ENCODE assay signal across 16 cellular contexts in genomic region chr4:73684097-73684496, GRCh38.
"Had no signal": no experiment of that assay in that cellular context is flagged by ENCODE, and none has a peak within 500 bp of the region (broad histone marks: within the 10 kb centered on the region; RNA-seq: fewer than 3 reads in every experiment).

No MANE protein-coding gene starts in this region.

- H3K27ac Mint-ChIP-seq: activated naive CD8-positive, alpha-beta T cell treated with anti-CD3 and anti-CD28 coated beads for 36 hours; mesothelial cell of epicardium; naive thymus-derived CD4-positive, alpha-beta T cell had no signal

- H3K9me3 Mint-ChIP-seq: activated naive CD8-positive, alpha-beta T cell treated with anti-CD3 and anti-CD28 coated beads for 36 hours had no signal

- H3K4me1 Mint-ChIP-seq: activated naive CD8-positive, alpha-beta T cell treated with anti-CD3 and anti-CD28 coated beads for 36 hours; naive thymus-derived CD4-positive, alpha-beta T cell had no signal

- H3K36me3 ChIP-seq: esophagus squamous epithelium, heart right ventricle, neutrophil, right atrium auricular region, thyroid gland had no signal

- H3K27ac ChIP-seq: esophagus squamous epithelium, heart right ventricle, neutrophil, right atrium auricular region, thyroid gland had no signal

- H3K9me3 ChIP-seq: esophagus squamous epithelium, heart right ventricle, neutrophil, right atrium auricular region, thyroid gland had no signal

- H3K36me3 Mint-ChIP-seq: activated naive CD8-positive, alpha-beta T cell treated with anti-CD3 and anti-CD28 coated beads for 36 hours; mesothelial cell of epicardium; naive thymus-derived CD4-positive, alpha-beta T cell had no signal

- H3K27me3 ChIP-seq: esophagus squamous epithelium, heart right ventricle, neutrophil, right atrium auricular region, thyroid gland had no signal

- H3K4me1 ChIP-seq: right atrium auricular region, thyroid gland had no signal

- DNase-seq: activated CD4-positive, alpha-beta T cell treated with anti-CD3 and anti-CD28 coated beads for 1 hour; activated CD4-positive, alpha-beta T cell treated with anti-CD3 and anti-CD28 coated beads, Interleukin-2, amount 50 U/mL, for 48 hours; activated gamma-delta T cell; activated naive CD8-positive, alpha-beta T cell treated with anti-CD3 and anti-CD28 coated beads for 36 hours; activated T-cell treated with anti-CD3 and anti-CD28 coated beads, Interleukin-2, amount 50 U/mL, for 48 hours; anterior cingulate cortex; esophagus squamous epithelium; heart right ventricle; kidney; left ventricle myocardium superior; naive thymus-derived CD4-positive, alpha-beta T cell; small intestine; thyroid gland had no signal

- H3K4me3 ChIP-seq: esophagus squamous epithelium, heart right ventricle, right atrium auricular region, thyroid gland had no signal

- H3K4me3 Mint-ChIP-seq: activated naive CD8-positive, alpha-beta T cell treated with anti-CD3 and anti-CD28 coated beads for 36 hours; mesothelial cell of epicardium; naive thymus-derived CD4-positive, alpha-beta T cell had no signal
